Comparison of ENCODE assay signal across 10 cellular contexts in genomic region chr7:143288836-143289235, GRCh38. TPM values are rescaled to one million over a fixed set of nuclear protein-coding genes. Genes with fewer than 3 reads are reported as not detected.
DNase-seq lines count a peak whose midpoint lies in the region; FAIRE-seq and TF ChIP-seq lines count a peak whose summit lies in the region.
"Had no signal": no experiment of that assay in that cellular context is flagged by ENCODE, and none has a peak within 500 bp of the region (broad histone marks: within the 10 kb centered on the region; RNA-seq: fewer than 3 reads in every experiment).

No MANE protein-coding gene starts in this region.

- peak overlapping the region; percentile 97 for H3K9ac ChIP-seq in neural cell (ENCODE audit: low read length)

- peaks cover 40% of the 10 kb centered on the region for H3K79me2 ChIP-seq in neural cell (replicated peaks; ENCODE audit: insufficient read depth, low read length)

- TF ChIP-seq RAD21 in neural cell (conservative IDR thresholded peaks at IDR 0.05) = no peak

- TF ChIP-seq CTCF in neural cell (IDR thresholded peaks at IDR 0.05; ENCODE audit: poor library complexity, severe bottlenecking) = no peak

- no peaks in the 10 kb centered on the region for H4K20me1 ChIP-seq in neural cell (ENCODE audit: insufficient read depth)

- peaks cover 18% of the 10 kb centered on the region for H3K36me3 ChIP-seq in ectodermal cell (ENCODE audit: control insufficient read depth, insufficient read depth, low read length)
- peaks cover 4% of the 10 kb centered on the region for H3K36me3 ChIP-seq in neural cell (ENCODE audit: insufficient read depth, low read length)

- H3K9me3 ChIP-seq in ectodermal cell (ENCODE audit: control insufficient read depth, low read length) = no peaks in the 10 kb centered on the region
- no peaks in the 10 kb centered on the region for H3K9me3 ChIP-seq in neural cell (ENCODE audit: low read length)

- H3K4me3 ChIP-seq in ectodermal cell (ENCODE audit: insufficient read depth, low read depth, low read length) (peak overlapping the region; percentile 89), neural cell (ENCODE audit: low read length) (peak overlapping the region; percentile 98)

- 2 to 4% methylated on average over 11 of the region's 11 CpGs for WGBS in ectodermal cell, 2 experiments

- DNase-seq in NCI-H146 (lab: John Stamatoyannopoulos, UW) = peak; percentile 15
- no peak for DNase-seq in NCI-H146 treated with DMSO at 0.1 percent for 48 hours (lab: John Stamatoyannopoulos, UW; ENCODE audit: unreplicated experiment)
- peak; percentile 43 for DNase-seq in NCI-H69 (lab: John Stamatoyannopoulos, UW)
- no peak for DNase-seq in stimulated activated CD4-positive, alpha-beta T cell treated with anti-CD3 and anti-CD28 coated beads, Interleukin-2, amount 100 ng/mL, for 24 hours
- DNase-seq in stimulated activated CD4-positive, alpha-beta T cell treated with anti-CD3 and anti-CD28 coated beads, Interleukin-4, amount 100 ng/mL, for 4 hours = no peak
- no peak for DNase-seq in urothelium cell line (ENCODE audit: low spot score)

- H3K27ac ChIP-seq in ectodermal cell (ENCODE audit: insufficient read depth, low read depth, low read length, poor library complexity, severe bottlenecking) = peak overlapping the region; percentile 70
- peak overlapping the region; percentile 89 for H3K27ac ChIP-seq in neural cell (ENCODE audit: low read length)

- H3K27me3 ChIP-seq in ectodermal cell (ENCODE audit: control insufficient read depth, insufficient read depth, low read length, poor library complexity, severe bottlenecking) = peaks cover 6% of the 10 kb centered on the region
- H3K27me3 ChIP-seq in neural cell (ENCODE audit: insufficient read depth, low read depth, low read length) = no peaks in the 10 kb centered on the region

- no peak for TF ChIP-seq EP300 in neural cell (conservative IDR thresholded peaks at IDR 0.05; ENCODE audit: poor library complexity, severe bottlenecking)

- peaks cover 20% of the 10 kb centered on the region for H3K4me1 ChIP-seq in ectodermal cell (ENCODE audit: control insufficient read depth, insufficient read depth, low read length)

- peak overlapping the region; percentile 90 for H3K4me2 ChIP-seq in neural cell (ENCODE audit: low read length)

- no peaks in the 10 kb centered on the region for H3K9me2 ChIP-seq in neural cell (ENCODE audit: insufficient read depth, low read length)

- FAIRE-seq in urothelium cell line (lab: Jason Lieb, UNC) = no peak
- FAIRE-seq: colon, G401.6 had no signal

- no peaks in the 10 kb centered on the region for H3F3A ChIP-seq in neural cell (ENCODE audit: insufficient read depth, low read length, poor library complexity, severe bottlenecking)

- peak overlapping the region; percentile 96 for H2AFZ ChIP-seq in neural cell (ENCODE audit: low read depth, low read length)

TF ChIP-seq in neural cell, 6 proteins besides CTCF, POLR2A, EP300 and RAD21:
- TF ChIP-seq POLR2AphosphoS5 (IDR thresholded peaks at IDR 0.05) = no peak
- TF ChIP-seq, protein P1, sequence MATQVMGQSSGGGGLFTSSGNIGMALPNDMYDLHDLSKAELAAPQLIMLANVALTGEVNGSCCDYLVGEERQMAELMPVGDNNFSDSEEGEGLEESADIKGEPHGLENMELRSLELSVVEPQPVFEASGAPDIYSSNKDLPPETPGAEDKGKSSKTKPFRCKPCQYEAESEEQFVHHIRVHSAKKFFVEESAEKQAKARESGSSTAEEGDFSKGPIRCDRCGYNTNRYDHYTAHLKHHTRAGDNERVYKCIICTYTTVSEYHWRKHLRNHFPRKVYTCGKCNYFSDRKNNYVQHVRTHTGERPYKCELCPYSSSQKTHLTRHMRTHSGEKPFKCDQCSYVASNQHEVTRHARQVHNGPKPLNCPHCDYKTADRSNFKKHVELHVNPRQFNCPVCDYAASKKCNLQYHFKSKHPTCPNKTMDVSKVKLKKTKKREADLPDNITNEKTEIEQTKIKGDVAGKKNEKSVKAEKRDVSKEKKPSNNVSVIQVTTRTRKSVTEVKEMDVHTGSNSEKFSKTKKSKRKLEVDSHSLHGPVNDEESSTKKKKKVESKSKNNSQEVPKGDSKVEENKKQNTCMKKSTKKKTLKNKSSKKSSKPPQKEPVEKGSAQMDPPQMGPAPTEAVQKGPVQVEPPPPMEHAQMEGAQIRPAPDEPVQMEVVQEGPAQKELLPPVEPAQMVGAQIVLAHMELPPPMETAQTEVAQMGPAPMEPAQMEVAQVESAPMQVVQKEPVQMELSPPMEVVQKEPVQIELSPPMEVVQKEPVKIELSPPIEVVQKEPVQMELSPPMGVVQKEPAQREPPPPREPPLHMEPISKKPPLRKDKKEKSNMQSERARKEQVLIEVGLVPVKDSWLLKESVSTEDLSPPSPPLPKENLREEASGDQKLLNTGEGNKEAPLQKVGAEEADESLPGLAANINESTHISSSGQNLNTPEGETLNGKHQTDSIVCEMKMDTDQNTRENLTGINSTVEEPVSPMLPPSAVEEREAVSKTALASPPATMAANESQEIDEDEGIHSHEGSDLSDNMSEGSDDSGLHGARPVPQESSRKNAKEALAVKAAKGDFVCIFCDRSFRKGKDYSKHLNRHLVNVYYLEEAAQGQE (IDR thresholded peaks at IDR 0.05; ENCODE audit: borderline replicate concordance) = no peak
- TF ChIP-seq TAF1 (IDR thresholded peaks at IDR 0.05; ENCODE audit: low read depth) = no peak
- TF ChIP-seq MXI1 (conservative IDR thresholded peaks at IDR 0.05; ENCODE audit: poor library complexity, severe bottlenecking) = no peak
- peak; percentile 9 for TF ChIP-seq SMC3 (conservative IDR thresholded peaks at IDR 0.05; ENCODE audit: poor library complexity)
- TF ChIP-seq EZH2 (IDR thresholded peaks at IDR 0.05; ENCODE audit: borderline replicate concordance, insufficient read depth, low read length, poor library complexity, severe bottlenecking) = no peak

RNA-seq across cellular contexts. Expression of gene CASP2, which starts 0.7 kb away (rescaled TPM):
- 39.3 TPM for polyA plus RNA-seq in ectodermal cell (2013, experiment 1 of 4)
- 39.3 TPM for polyA plus RNA-seq in ectodermal cell (2013, experiment 2 of 4)
- polyA plus RNA-seq in ectodermal cell (2013, experiment 3 of 4) = 26.2 TPM
- 26.2 TPM for polyA plus RNA-seq in ectodermal cell (2013, experiment 4 of 4)
- polyA plus RNA-seq in neural cell = 9.0 and 15.8 TPM in 2 replicates
- polyA minus RNA-seq in neural cell = 20.4 and 31.4 TPM in 2 replicates

RNA-seq across cellular contexts. Expression of gene TMEM139, which starts 4.1 kb away (rescaled TPM):
- 2.1 TPM for polyA plus RNA-seq in ectodermal cell (2013, experiment 1 of 4)
- 2.6 TPM for polyA plus RNA-seq in ectodermal cell (2013, experiment 2 of 4)
- polyA plus RNA-seq in ectodermal cell (2013, experiment 3 of 4) = 0.91 TPM
- 1.1 TPM for polyA plus RNA-seq in ectodermal cell (2013, experiment 4 of 4)
- polyA plus RNA-seq in neural cell = not detected in 2 replicates
- not detected in 2 replicates for polyA minus RNA-seq in neural cell

RNA-seq across cellular contexts. Expression of gene GSTK1, which starts 25.6 kb away (rescaled TPM):
- polyA plus RNA-seq in ectodermal cell (2013, experiment 1 of 4) = 59.5 TPM
- 60.5 TPM for polyA plus RNA-seq in ectodermal cell (2013, experiment 2 of 4)
- 53.6 TPM for polyA plus RNA-seq in ectodermal cell (2013, experiment 3 of 4)
- 66.3 TPM for polyA plus RNA-seq in ectodermal cell (2013, experiment 4 of 4)
- 12.8 and 16.5 TPM in 2 replicates for polyA plus RNA-seq in neural cell
- polyA minus RNA-seq in neural cell = 6.8 and 10.8 TPM in 2 replicates

RNA-seq across cellular contexts. Expression of gene CLCN1, which starts 27.1 kb away (rescaled TPM):
- not detected for polyA plus RNA-seq in ectodermal cell (2013, experiment 1 of 4)
- not detected for polyA plus RNA-seq in ectodermal cell (2013, experiment 2 of 4)
- polyA plus RNA-seq in ectodermal cell (2013, experiment 3 of 4) = 0.11 TPM
- polyA plus RNA-seq in ectodermal cell (2013, experiment 4 of 4) = 0.12 TPM
- polyA plus RNA-seq in neural cell = 0.20 TPM in 1 of 2 replicates, not detected in the other
- not detected in 2 replicates for polyA minus RNA-seq in neural cell

Comparison
In these comparisons a context has a peak if more than half of its experiments do, and no peak if none do; other contexts are left out.
1. DNase-seq: peak in NCI-H146 (single experiment) and NCI-H69 (single experiment); none in NCI-H146 treated with DMSO at 0.1 percent for 48 hours (single experiment), stimulated activated CD4-positive, alpha-beta T cell treated with anti-CD3 and anti-CD28 coated beads, Interleukin-2, amount 100 ng/mL, for 24 hours (0 of 2), stimulated activated CD4-positive, alpha-beta T cell treated with anti-CD3 and anti-CD28 coated beads, Interleukin-4, amount 100 ng/mL, for 4 hours (0 of 2) and urothelium cell line (single experiment).